8 cellular contexts compared by ENCODE assay signal in genomic region chr16:24540575-24541240, GRCh38. TPM values are rescaled to one million over a fixed set of nuclear protein-coding genes. Genes with fewer than 3 reads are reported as not detected.
A peak's percentile ranks its signal among the peaks of the same experiment; 100 is the strongest.
DNase-seq lines count a peak whose midpoint lies in the region; ATAC-seq, FAIRE-seq and TF ChIP-seq lines count a peak whose summit lies in the region.

No MANE protein-coding gene starts in this region.

- H3K4me2 ChIP-seq in IMR-90 (ENCODE audit: low read depth, low read length): peak overlapping the region; percentile 93

- H3K27ac ChIP-seq in IMR-90 (ENCODE audit: insufficient read depth, low read length): peak overlapping the region; percentile 94
- peak overlapping the region; percentile 91 to 99 for H3K27ac ChIP-seq in ovary

- POLR2A ChIA-PET in IMR-90 (lab: Charles Lee; ENCODE audit: unreplicated experiment): interaction anchor here (1.3 kb wide), 1 partner anchor 12 kb away, joined by 8 read pairs; no protein-coding TSS in a partner anchor

- no peak for TF ChIP-seq POLR2A in IMR-90 (IDR thresholded peaks at IDR 0.05; ENCODE audit: low read depth, low read length)
- no peak for TF ChIP-seq POLR2A in ovary (IDR thresholded peaks at IDR 0.05)
- TF ChIP-seq POLR2A in GM18505 (IDR thresholded peaks at IDR 0.05; ENCODE audit: borderline replicate concordance, extremely low read depth, insufficient read depth, insufficient read length): no peak

- H3K9ac ChIP-seq in IMR-90 (ENCODE audit: low read depth, low read length): peak overlapping the region; percentile 96

- H2BK5ac ChIP-seq in IMR-90 (ENCODE audit: low read depth, low read length, poor library complexity, severe bottlenecking): peak overlapping the region; percentile 95

- TF ChIP-seq RAD21 in IMR-90 (IDR thresholded peaks at IDR 0.05; ENCODE audit: low read length): no peak

- TF ChIP-seq CTCF in IMR-90 (conservative IDR thresholded peaks at IDR 0.05; ENCODE audit: low read depth, low read length): no peak
- TF ChIP-seq CTCF in WI38 (IDR thresholded peaks at IDR 0.05; ENCODE audit: low read depth, low read length): no peak
- no peak for TF ChIP-seq CTCF in ovary (IDR thresholded peaks at IDR 0.05)
- TF ChIP-seq CTCF in D721Med (IDR thresholded peaks at IDR 0.05; ENCODE audit: insufficient read depth, missing control alignments): no peak

- H4K5ac ChIP-seq in IMR-90 (ENCODE audit: low read depth, low read length): no peak overlapping the region

- CTCF ChIA-PET in IMR-90 (lab: Yijun Ruan, JAX): interaction anchor here (0.9 to 1.1 kb wide), 3 partner anchors 9 to 36 kb away, joined by 3 to 6 read pairs (median 3); no protein-coding TSS in a partner anchor

- peak overlapping the region; percentile 82 for H3K4ac ChIP-seq in IMR-90 (ENCODE audit: low read depth, low read length)

- no peaks in the 10 kb centered on the region for H3K27me3 ChIP-seq in IMR-90 (ENCODE audit: control insufficient read depth, insufficient read depth, low read length)
- H3K27me3 ChIP-seq in ovary: no peaks in the 10 kb centered on the region

- peak overlapping the region; percentile 74 for H2AK9ac ChIP-seq in IMR-90 (replicated peaks; ENCODE audit: low read depth, low read length, poor library complexity)

- DNase-seq in D341Med (ENCODE audit: low spot score) (peak; percentile 25), IMR-90 (peak; percentile 19), fibroblast of peridontal ligament (ENCODE audit: extremely low read depth) (peak; percentile 27), ovary (peak in 1 of 5 donors; percentile 27), D721Med (ENCODE audit: insufficient read length, low spot score) (no peak)

- intact Hi-C loops in IMR-90 (cut with micrococcal nuclease) (loop anchor here (10.0 kb wide), 1 partner anchor 714 kb away; the partner anchor contains the start of gene ZKSCAN2), ovary (cut with DNase I) (loop anchor here in 1 of 4 donors (10.0 kb wide), 1 partner anchor 184 kb away; the partner anchor contains the start of gene TNRC6A)

- no peak overlapping the region for H2AFZ ChIP-seq in IMR-90 (replicated peaks; ENCODE audit: low read length, poor library complexity)

- FAIRE-seq in D721Med (lab: Jason Lieb, UNC): no peak

- in situ Hi-C loops in IMR-90 (cut with MboI; ENCODE audit: low sequenced_read_pairs): loop anchor here (25.0 kb wide), 1 partner anchor 697 kb away; no protein-coding TSS in a partner anchor

- H3K36me3 ChIP-seq in IMR-90 (ENCODE audit: control insufficient read depth, insufficient read depth, low read length): no peaks in the 10 kb centered on the region
- no peaks in the 10 kb centered on the region for H3K36me3 ChIP-seq in ovary

- peak overlapping the region; percentile 83 for H3K56ac ChIP-seq in IMR-90 (ENCODE audit: extremely low read depth, insufficient read depth, low read length)

- no peak overlapping the region for H2BK15ac ChIP-seq in IMR-90 (ENCODE audit: low read depth, low read length)

- H3K18ac ChIP-seq in IMR-90 (ENCODE audit: low read depth, low read length): no peak overlapping the region

- peak; percentile 1; the same call in 1 of the 2 replicates for ATAC-seq in IMR-90 (ENCODE audit: low read depth)
- ATAC-seq in GM18505 (IDR thresholded peaks at IDR 0.05; ENCODE audit: unreplicated experiment): no peak
- ATAC-seq in GM21515 (IDR thresholded peaks at IDR 0.05; ENCODE audit: unreplicated experiment): no peak

- peaks cover 5% of the 10 kb centered on the region; the same call in 1 of the 2 replicates for H3K4me1 ChIP-seq in IMR-90 (ENCODE audit: control insufficient read depth, insufficient read depth, low read length)
- peaks cover 3% of the 10 kb centered on the region for H3K4me1 ChIP-seq in ovary (ENCODE audit: insufficient read depth)

- no peak overlapping the region for H2BK20ac ChIP-seq in IMR-90 (ENCODE audit: low read depth, low read length)

- BruUV-seq in IMR-90 (replicated peaks; lab: Mats Ljungman, UMichigan): no TSS peak

- H3K9me3 ChIP-seq in IMR-90 (ENCODE audit: control insufficient read depth, insufficient read depth, low read length) (no peaks in the 10 kb centered on the region), ovary (no peaks in the 10 kb centered on the region)

- no peak for TF ChIP-seq EP300 in ovary (IDR thresholded peaks at IDR 0.05)

- peak overlapping the region; percentile 84; the same call in 1 of the 2 replicates for H3K14ac ChIP-seq in IMR-90 (replicated peaks; ENCODE audit: low read depth, low read length)

- peak overlapping the region; percentile 38; the same call in 1 of the 2 replicates for H2AK5ac ChIP-seq in IMR-90 (ENCODE audit: low read depth, low read length)

- H3K4me3 ChIP-seq in IMR-90 (ENCODE audit: insufficient read depth, low read depth, low read length): peak overlapping the region; percentile 86
- H3K4me3 ChIP-seq in WI38 (ENCODE audit: low read depth, low read length): peak overlapping the region; percentile 97
- peak overlapping the region; percentile 52 for H3K4me3 ChIP-seq in ovary

- dilution Hi-C loops in IMR-90 (cut with HindIII; ENCODE audit: low sequenced_read_pairs, unreplicated experiment): no loop called here

- H4K91ac ChIP-seq in IMR-90 (ENCODE audit: insufficient read depth, low read depth, low read length): peak overlapping the region; percentile 24; the same call in 1 of the 2 replicates

- peak overlapping the region; percentile 98 for H3K23ac ChIP-seq in IMR-90 (ENCODE audit: low read depth, low read length)

- H3K79me1 ChIP-seq in IMR-90 (ENCODE audit: low read depth in 1 of 2, low read length in 2 of 2): peaks cover 0 to 16% of the 10 kb centered on the region in 2 experiments; a peak in 2 of 4 replicates

- H4K8ac ChIP-seq in IMR-90 (ENCODE audit: low read depth in 2 of 2, low read length in 2 of 2): peak overlapping the region in 1 of 2 experiments; percentile 11; a peak in 2 of 4 replicates

- peaks cover 59% of the 10 kb centered on the region for H4K20me1 ChIP-seq in IMR-90 (ENCODE audit: insufficient read depth, low read length)

- WGBS in IMR-90 (ENCODE audit: extremely low coverage in 2 of 2, insufficient read length in 1 of 2), 2 experiments: 0% methylated on average over 1 of the region's 14 CpGs; no CpG with 5 or more reads in 1 of the 2 experiments
- WGBS in ovary, 3 donors: 0 to 1% (median 1%) methylated on average over 14 of the region's 14 CpGs

- peaks cover 3% of the 10 kb centered on the region; the same call in 1 of the 2 replicates for H3K9me1 ChIP-seq in IMR-90 (ENCODE audit: insufficient read depth, low read length)

- no peak overlapping the region for H2BK120ac ChIP-seq in IMR-90 (ENCODE audit: low read depth, low read length)

TF ChIP-seq in IMR-90, 13 proteins besides CTCF, POLR2A, EP300 and RAD21:
- TF ChIP-seq CHD1 (IDR thresholded peaks at IDR 0.05; ENCODE audit: low read depth, low read length) (no peak), ELK1 (IDR thresholded peaks at IDR 0.05; ENCODE audit: borderline replicate concordance, low read depth, low read length) (no peak), RCOR1 (IDR thresholded peaks at IDR 0.05; ENCODE audit: insufficient replicate concordance, low read length) (no peak), MXI1 (IDR thresholded peaks at IDR 0.05; ENCODE audit: borderline replicate concordance, low read depth, low read length) (no peak), CEBPB (IDR thresholded peaks at IDR 0.05; ENCODE audit: low read depth, low read length) (no peak), MAZ (IDR thresholded peaks at IDR 0.05; ENCODE audit: borderline replicate concordance, low read depth, low read length) (no peak), NFE2L2 (IDR thresholded peaks at IDR 0.05; ENCODE audit: low read depth, low read length) (no peak), BHLHE40 (IDR thresholded peaks at IDR 0.05; ENCODE audit: low read depth, low read length) (no peak), USF2 (IDR thresholded peaks at IDR 0.05; ENCODE audit: low read depth, low read length) (no peak), MAFK (IDR thresholded peaks at IDR 0.05; ENCODE audit: low read depth, low read length) (no peak), FOS (IDR thresholded peaks at IDR 0.05; ENCODE audit: low read depth, low read length) (no peak), RFX5 (IDR thresholded peaks at IDR 0.05; ENCODE audit: low read depth, low read length) (no peak), SMC3 (IDR thresholded peaks at IDR 0.05; ENCODE audit: low read depth, low read length) (no peak)
TF ChIP-seq in IMR-90: peak in this region for 0.

RNA-seq across cellular contexts. Expression of gene RBBP6, which starts 1.3 kb away (rescaled TPM):
- total RNA-seq in IMR-90 (2012; rRNA removed): 7.2 and 13.6 TPM in 2 replicates
- 15.2 and 17.8 TPM in 2 replicates for polyA plus RNA-seq in IMR-90 (2012; rRNA removed)
- polyA plus RNA-seq in IMR-90 (2012; cell fraction: cytosol; rRNA removed): 5.8 and 10.1 TPM in 2 replicates
- 38.0 and 58.9 TPM in 2 replicates for polyA plus RNA-seq in IMR-90 (2012; cell fraction: nucleus; rRNA removed; ENCODE audit: low replicate concordance)
- 100 to 1,000 TPM in 1 of 7 donors, 10 to 100 TPM in 6; 53.3 to 112 (median 68.0) TPM for total RNA-seq in ovary
- 10 to 100 TPM; 35.9 to 45.3 TPM for polyA plus RNA-seq in ovary
